Comparison of ENCODE assay signal across 29 cellular contexts in genomic region chrX:85980286-85980685, GRCh38.
"Had no signal": no experiment of that assay in that cellular context is flagged by ENCODE, and none has a peak within 500 bp of the region (broad histone marks: within the 10 kb centered on the region; RNA-seq: fewer than 3 reads in every experiment).

No MANE protein-coding gene starts in this region.

- H3K79me2 ChIP-seq: parathyroid adenoma had no signal

- H3K4me1 Mint-ChIP-seq: natural killer cell; nephron; neural progenitor cell; stimulated activated naive CD8-positive, alpha-beta T cell treated with anti-CD3 and anti-CD28 coated beads, Interleukin-15, amount 100 ng/mL, for 72 hours had no signal

- H3K9ac ChIP-seq: neural progenitor cell, parathyroid adenoma had no signal

- H3K27ac ChIP-seq: neural progenitor cell, ovary, parathyroid adenoma, psoas muscle, right lobe of liver, sigmoid colon, suprapubic skin, testis, tibial artery, transverse colon, upper lobe of left lung, vagina had no signal

- H3K9me3 ChIP-seq: ovary, right lobe of liver, sigmoid colon, suprapubic skin, testis, tibial artery, transverse colon, upper lobe of left lung, vagina had no signal

- H3K4me1 ChIP-seq: neural progenitor cell, parathyroid adenoma, psoas muscle, right lobe of liver, sigmoid colon, suprapubic skin, testis, tibial artery, transverse colon, upper lobe of left lung, vagina had no signal

- FAIRE-seq: urothelium cell line had no signal

- H3K27me3 ChIP-seq: neural progenitor cell, ovary, right lobe of liver, sigmoid colon, suprapubic skin, testis, tibial artery, transverse colon, upper lobe of left lung, vagina had no signal

- H3K27me3 Mint-ChIP-seq: progenitor cell of endocrine pancreas; stimulated activated memory B cell treated with anti-CD40 and anti-IgM and Interleukin-4, amounts not matched to agents 10 μg/mL and 1 μg/mL and 100 μg/mL, for 72 hours; stimulated activated naive CD8-positive, alpha-beta T cell treated with anti-CD3 and anti-CD28 coated beads, Interleukin-15, amount 100 ng/mL, for 72 hours had no signal

- H3K36me3 Mint-ChIP-seq: stimulated activated memory B cell treated with anti-CD40 and anti-IgM and Interleukin-4, amounts not matched to agents 10 μg/mL and 1 μg/mL and 100 μg/mL, for 72 hours had no signal

- ATAC-seq: natural killer cell; psoas muscle; right cardiac atrium; right lobe of liver; stimulated activated memory B cell treated with anti-CD40 and anti-IgM and Interleukin-4, amounts not matched to agents 10 μg/mL and 1 μg/mL and 100 μg/mL, for 72 hours; stimulated activated naive CD8-positive, alpha-beta T cell treated with anti-CD3 and anti-CD28 coated beads, Interleukin-15, amount 100 ng/mL, for 72 hours; stimulated activated naive CD8-positive, alpha-beta T cell treated with anti-CD3 and anti-CD28 coated beads, Interleukin-15, Interleukin-2, amounts not matched to agents 100 U/mL and 50 U/mL, for 24 hours had no signal

- H3K27ac Mint-ChIP-seq: natural killer cell; nephron; neural progenitor cell; progenitor cell of endocrine pancreas; stimulated activated memory B cell treated with anti-CD40 and anti-IgM and Interleukin-4, amounts not matched to agents 10 μg/mL and 1 μg/mL and 100 μg/mL, for 72 hours; stimulated activated naive CD8-positive, alpha-beta T cell treated with anti-CD3 and anti-CD28 coated beads, Interleukin-15, amount 100 ng/mL, for 72 hours had no signal

- H3K9me3 Mint-ChIP-seq: natural killer cell; neural progenitor cell; stimulated activated memory B cell treated with anti-CD40 and anti-IgM and Interleukin-4, amounts not matched to agents 10 μg/mL and 1 μg/mL and 100 μg/mL, for 72 hours; stimulated activated naive CD8-positive, alpha-beta T cell treated with anti-CD3 and anti-CD28 coated beads, Interleukin-15, amount 100 ng/mL, for 72 hours had no signal

- H3K4me3 ChIP-seq: neural progenitor cell, ovary, psoas muscle, right lobe of liver, sigmoid colon, suprapubic skin, testis, tibial artery, transverse colon, upper lobe of left lung, vagina had no signal

- H3K4me3 Mint-ChIP-seq: natural killer cell; nephron; neural progenitor cell; stimulated activated memory B cell treated with anti-CD40 and anti-IgM and Interleukin-4, amounts not matched to agents 10 μg/mL and 1 μg/mL and 100 μg/mL, for 72 hours; stimulated activated naive CD8-positive, alpha-beta T cell treated with anti-CD3 and anti-CD28 coated beads, Interleukin-15, amount 100 ng/mL, for 72 hours had no signal

- H2AFZ ChIP-seq: neural progenitor cell, parathyroid adenoma had no signal

- DNase-seq: natural killer cell; occipital lobe; ovary; posterior cingulate gyrus; psoas muscle; right cardiac atrium; right lobe of liver; sigmoid colon; small intestine; stimulated activated CD4-positive, alpha-beta T cell treated with anti-CD3 and anti-CD28 coated beads, Interleukin-15, amount 100 ng/mL, for 24 hours; stimulated activated CD4-positive, alpha-beta T cell treated with anti-CD3 and anti-CD28 coated beads, Interleukin-2, amount 100 ng/mL, for 24 hours; stimulated activated CD4-positive, alpha-beta T cell treated with anti-CD3 and anti-CD28 coated beads, Interleukin-2, amount 100 ng/mL, for 48 hours; stimulated activated CD4-positive, alpha-beta T cell treated with anti-CD3 and anti-CD28 coated beads, Interleukin-4, amount 100 ng/mL, for 24 hours; stimulated activated naive CD4-positive, alpha-beta T cell; stimulated activated naive CD8-positive, alpha-beta T cell treated with anti-CD3 and anti-CD28 coated beads, Interleukin-15, amount 100 ng/mL, for 72 hours; stimulated activated naive CD8-positive, alpha-beta T cell treated with anti-CD3 and anti-CD28 coated beads, Interleukin-15, Interleukin-2, amounts not matched to agents 100 U/mL and 50 U/mL, for 24 hours; substantia nigra; testis; tibial artery; transverse colon; upper lobe of left lung had no signal

- H3K4me2 ChIP-seq: neural progenitor cell had no signal

- H3K36me3 ChIP-seq: neural progenitor cell, ovary, right lobe of liver, suprapubic skin, transverse colon had no signal
